ENCODE assay signal across 22 cellular contexts in genomic region chr19:14480695-14481069, GRCh38. TPM values are rescaled to one million over a fixed set of nuclear protein-coding genes. Genes with fewer than 3 reads are reported as not detected.
DNase-seq lines count a peak whose midpoint lies in the region; ATAC-seq and TF ChIP-seq lines count a peak whose summit lies in the region.
"Had no signal": no experiment of that assay in that cellular context is flagged by ENCODE, and none has a peak within 500 bp of the region (broad histone marks: within the 10 kb centered on the region; RNA-seq: fewer than 3 reads in every experiment).

No MANE protein-coding gene starts in this region.

- TF ChIP-seq CTCF in heart left ventricle (IDR thresholded peaks at IDR 0.05): no peak

- peaks cover 9% of the 10 kb centered on the region for H3K36me3 Mint-ChIP-seq in effector memory CD8-positive, alpha-beta T cell (ENCODE audit: insufficient read depth)
- H3K36me3 Mint-ChIP-seq: naive B cell had no signal

- H3K9me3 Mint-ChIP-seq in effector memory CD8-positive, alpha-beta T cell: no peaks in the 10 kb centered on the region
- H3K9me3 Mint-ChIP-seq: memory B cell, naive B cell had no signal

- ATAC-seq in left ventricle myocardium superior (no peak), heart left ventricle (no peak), HG02759 (IDR thresholded peaks at IDR 0.05; ENCODE audit: unreplicated experiment) (no peak), HG02642 (IDR thresholded peaks at IDR 0.05; ENCODE audit: poor library complexity, unreplicated experiment) (no peak)
- no peak for ATAC-seq in effector memory CD8-positive, alpha-beta T cell (replicated peaks)
- ATAC-seq: gastrocnemius medialis had no signal

- DNase-seq in left ventricle myocardium superior (peak; percentile 6), heart left ventricle (no peak), M059J (ENCODE audit: low read depth) (peak; percentile 37), NCI-H1092 treated with DMSO at 0.1 percent for 48 hours (lab: John Stamatoyannopoulos, UW) (no peak), MG63 (no peak)
- no peak for DNase-seq in effector memory CD8-positive, alpha-beta T cell
- DNase-seq: DMS153, gastrocnemius medialis, HCEC 1CT, NCI-H1417 treated with DMSO at 0.1 percent for 48 hours, NCI-H748 treated with DMSO at 0.1 percent for 48 hours, uterus had no signal

- no peak for TF ChIP-seq POLR2A in heart left ventricle (IDR thresholded peaks at IDR 0.05)

- no peak overlapping the region for H3K27ac ChIP-seq in heart left ventricle
- H3K27ac ChIP-seq: C4-2B, cardiac muscle cell, gastrocnemius medialis, pancreas, PC-9, SJCRH30, uterus, VCaP had no signal

- peaks cover 0 to 3% (median 0%) of the 10 kb centered on the region in 9 donors for H3K27me3 ChIP-seq in heart left ventricle
- no peaks in the 10 kb centered on the region for H3K27me3 ChIP-seq in MG63
- H3K27me3 ChIP-seq: cardiac muscle cell, pancreas, SJCRH30, uterus had no signal

- peaks cover 12 to 19% of the 10 kb centered on the region in 2 donors for H3K4me1 Mint-ChIP-seq in effector memory CD8-positive, alpha-beta T cell (ENCODE audit: low read depth in 2 of 2)

- peak overlapping the region; percentile 57 to 59 for H3K4me3 Mint-ChIP-seq in effector memory CD8-positive, alpha-beta T cell
- H3K4me3 Mint-ChIP-seq: memory B cell, naive B cell had no signal

- H3K27ac Mint-ChIP-seq in effector memory CD8-positive, alpha-beta T cell: no peak overlapping the region
- H3K27ac Mint-ChIP-seq: memory B cell, naive B cell had no signal

- intact Hi-C loops in left ventricle myocardium superior (cut with micrococcal nuclease) (no loop called here), heart left ventricle (cut with DNase I) (no loop called here)

- H3K9me3 ChIP-seq in heart left ventricle: no peaks in the 10 kb centered on the region
- H3K9me3 ChIP-seq in MG63: no peaks in the 10 kb centered on the region
- H3K9me3 ChIP-seq: gastrocnemius medialis, pancreas, SJCRH30, uterus had no signal

- 88 to 95% (median 91%) methylated on average over 4 of the region's 4 CpGs for WGBS in heart left ventricle, 4 donors

- H3K27me3 Mint-ChIP-seq in effector memory CD8-positive, alpha-beta T cell: peaks cover 0 to 14% of the 10 kb centered on the region in 2 donors

- H3K4me3 ChIP-seq in heart left ventricle (no peak overlapping the region), MG63 (no peak overlapping the region)
- H3K4me3 ChIP-seq: cardiac muscle cell, gastrocnemius medialis, pancreas, PC-9, SJCRH30, uterus had no signal

- peaks cover 0 to 65% (median 37%) of the 10 kb centered on the region in 9 donors for H3K36me3 ChIP-seq in heart left ventricle
- H3K36me3 ChIP-seq in MG63: peaks cover 67% of the 10 kb centered on the region
- H3K36me3 ChIP-seq: cardiac muscle cell, pancreas, uterus had no signal

- peaks cover 0 to 21% (median 5%) of the 10 kb centered on the region in 12 donors for H3K4me1 ChIP-seq in heart left ventricle
- H3K4me1 ChIP-seq: pancreas had no signal

RNA-seq across cellular contexts. Expression of gene PTGER1, which starts 5.5 kb away (rescaled TPM):
- total RNA-seq in left ventricle myocardium superior (not detected), heart left ventricle (under 1 TPM in 1 of 9 donors, not detected in 8; 0.35 TPM)
- under 1 TPM in 1 of 2 donors, not detected in 1; 0.15 TPM for polyA plus RNA-seq in heart left ventricle
- 0.12 TPM in 1 of 2 replicates, not detected in the other for total RNA-seq in M059J (2014; rRNA removed; shearing (Covaris generic))
- total RNA-seq in MG63 (2014; rRNA removed; shearing (Covaris generic); ENCODE audit: low replicate concordance): not detected in 2 replicates

RNA-seq across cellular contexts. Expression of gene GIPC1, which starts 15.2 kb away (rescaled TPM):
- total RNA-seq in left ventricle myocardium superior: 55.9 TPM
- total RNA-seq in heart left ventricle: 10 to 100 TPM; 44.9 to 82.7 (median 49.3) TPM
- polyA plus RNA-seq in heart left ventricle: 10 to 100 TPM; 54.9 to 87.4 TPM
- total RNA-seq in M059J (2014; rRNA removed; shearing (Covaris generic)): 43.5 and 114 TPM in 2 replicates
- 111 and 196 TPM in 2 replicates for total RNA-seq in MG63 (2014; rRNA removed; shearing (Covaris generic); ENCODE audit: low replicate concordance)

RNA-seq across cellular contexts. Expression of gene DNAJB1, which starts 37.5 kb away (rescaled TPM):
- total RNA-seq in left ventricle myocardium superior (47.9 TPM), heart left ventricle (10 to 100 TPM; 34.7 to 70.6 (median 44.8) TPM)
- 10 to 100 TPM; 27.5 to 69.1 TPM for polyA plus RNA-seq in heart left ventricle
- total RNA-seq in M059J (2014; rRNA removed; shearing (Covaris generic)): 114 and 138 TPM in 2 replicates
- total RNA-seq in MG63 (2014; rRNA removed; shearing (Covaris generic); ENCODE audit: low replicate concordance): 133 and 164 TPM in 2 replicates

RNA-seq across cellular contexts. Expression of gene PKN1, which starts 47.6 kb away (rescaled TPM):
- 162 TPM for total RNA-seq in left ventricle myocardium superior
- total RNA-seq in heart left ventricle: 100 to 1,000 TPM; 119 to 206 (median 136) TPM
- 100 to 1,000 TPM; 109 to 126 TPM for polyA plus RNA-seq in heart left ventricle
- 28.2 and 51.6 TPM in 2 replicates for total RNA-seq in M059J (2014; rRNA removed; shearing (Covaris generic))
- 105 and 128 TPM in 2 replicates for total RNA-seq in MG63 (2014; rRNA removed; shearing (Covaris generic); ENCODE audit: low replicate concordance)

RNA-seq across cellular contexts. Expression of gene TECR, which starts 48.7 kb away (rescaled TPM):
- 86.4 TPM for total RNA-seq in left ventricle myocardium superior
- total RNA-seq in heart left ventricle: 10 to 100 TPM; 48.1 to 88.4 (median 71.7) TPM
- polyA plus RNA-seq in heart left ventricle: 100 to 1,000 TPM in 1 of 2 donors, 10 to 100 TPM in 1; 71.4 to 102 TPM
- total RNA-seq in M059J (2014; rRNA removed; shearing (Covaris generic)): 126 and 160 TPM in 2 replicates
- 143 and 165 TPM in 2 replicates for total RNA-seq in MG63 (2014; rRNA removed; shearing (Covaris generic); ENCODE audit: low replicate concordance)

Comparison
In these comparisons a context has a peak if more than half of its experiments do, and no peak if none do; other contexts are left out.
1. DNase-seq: peak in left ventricle myocardium superior (single experiment) and M059J (single experiment); none in heart left ventricle (0 of 5), effector memory CD8-positive, alpha-beta T cell (0 of 3), NCI-H1092 treated with DMSO at 0.1 percent for 48 hours (single experiment) and MG63 (single experiment).